ENCODE assay signal across 1 cellular context in genomic region chr11:129895126-129896041, GRCh38.
A peak's percentile ranks its signal among the peaks of the same experiment; 100 is the strongest.
TF ChIP-seq lines count a peak whose summit lies in the region.

TSS of gene NFRKB (minus strand) at chr11:129895578. CDS start at chr11:129892849, 2,729 bp downstream.

TF ChIP-seq in K562, 482 proteins besides CTCF, POLR2A, EP300 and RAD21 (continued from another document):
- TF ChIP-seq ZNF324 (CRISPR knock-in tag; IDR thresholded peaks at IDR 0.05): no peak
- TF ChIP-seq PPARD (CRISPR knock-in tag; IDR thresholded peaks at IDR 0.05): no peak
- TF ChIP-seq ZBTB34 (CRISPR knock-in tag; IDR thresholded peaks at IDR 0.05): no peak
- no peak for TF ChIP-seq GTF2F1 (IDR thresholded peaks at IDR 0.05; ENCODE audit: low read depth, low read length)
- peak; percentile 33; the same call in 1 of the 2 replicates for TF ChIP-seq RB1 (IDR thresholded peaks at IDR 0.05; ENCODE audit: low read depth)
- no peak for TF ChIP-seq NCOA6 (IDR thresholded peaks at IDR 0.05)
- TF ChIP-seq EZH2 (IDR thresholded peaks at IDR 0.05; ENCODE audit: borderline replicate concordance, low read depth, low read length): no peak
- peak; percentile 50; the same call in 1 of the 2 replicates for TF ChIP-seq GABPA (tag; conservative IDR thresholded peaks at IDR 0.05; ENCODE audit: low read depth)
- peak; percentile 64 for TF ChIP-seq CXXC5 (CRISPR knock-in tag; IDR thresholded peaks at IDR 0.05)
- TF ChIP-seq, protein P1, sequence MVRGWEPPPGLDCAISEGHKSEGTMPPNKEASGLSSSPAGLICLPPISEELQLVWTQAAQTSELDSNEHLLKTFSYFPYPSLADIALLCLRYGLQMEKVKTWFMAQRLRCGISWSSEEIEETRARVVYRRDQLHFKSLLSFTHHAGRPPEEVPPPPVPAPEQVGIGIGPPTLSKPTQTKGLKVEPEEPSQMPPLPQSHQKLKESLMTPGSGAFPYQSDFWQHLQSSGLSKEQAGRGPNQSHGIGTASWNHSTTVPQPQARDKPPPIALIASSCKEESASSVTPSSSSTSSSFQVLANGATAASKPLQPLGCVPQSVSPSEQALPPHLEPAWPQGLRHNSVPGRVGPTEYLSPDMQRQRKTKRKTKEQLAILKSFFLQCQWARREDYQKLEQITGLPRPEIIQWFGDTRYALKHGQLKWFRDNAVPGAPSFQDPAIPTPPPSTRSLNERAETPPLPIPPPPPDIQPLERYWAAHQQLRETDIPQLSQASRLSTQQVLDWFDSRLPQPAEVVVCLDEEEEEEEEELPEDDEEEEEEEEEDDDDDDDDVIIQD (CRISPR knock-in tag; IDR thresholded peaks at IDR 0.05): no peak
- peak; percentile 28; the same call in 1 of the 2 replicates for TF ChIP-seq CHD2 (IDR thresholded peaks at IDR 0.05; ENCODE audit: low read depth, low read length)
- TF ChIP-seq HMGN3 (IDR thresholded peaks at IDR 0.05; ENCODE audit: borderline replicate concordance, extremely low read depth, insufficient read length, low read depth, low read length): peak; percentile 70
- peak; percentile 67 for TF ChIP-seq POLR2AphosphoS5 (IDR thresholded peaks at IDR 0.05; ENCODE audit: control insufficient read depth, insufficient read depth, low read depth, low read length)
- TF ChIP-seq NRF1 (conservative IDR thresholded peaks at IDR 0.05 in 1 of 2, IDR thresholded peaks at IDR 0.05 in 1 of 2): peak; percentile 86 to 88
- TF ChIP-seq SIN3A (IDR thresholded peaks at IDR 0.05; ENCODE audit: borderline replicate concordance in 2 of 2, control insufficient read depth in 1 of 2, low read depth in 2 of 2, low read length in 2 of 2): 0 out of 4 replicates have a peak, but pooled peaks of 1 of the 2 experiments have one; percentile 20
- TF ChIP-seq CREB3 (tag; conservative IDR thresholded peaks at IDR 0.05; ENCODE audit: low read depth): no peak
- TF ChIP-seq PHF8 (IDR thresholded peaks at IDR 0.05; ENCODE audit: borderline replicate concordance, low read length): peak; percentile 90; the same call in 1 of the 2 replicates
- TF ChIP-seq IFI16 (CRISPR knock-in tag; IDR thresholded peaks at IDR 0.05): no peak
- no peak for TF ChIP-seq ZFP36 (IDR thresholded peaks at IDR 0.05; ENCODE audit: low read depth, low read length, partially characterized antibody)
- no peak for TF ChIP-seq PURB (CRISPR knock-in tag; IDR thresholded peaks at IDR 0.05; ENCODE audit: low read depth)
- no peak for TF ChIP-seq ETS2 (tag; IDR thresholded peaks at IDR 0.05; ENCODE audit: borderline replicate concordance, poor library complexity, severe bottlenecking)
- TF ChIP-seq HDAC8 (tag; IDR thresholded peaks at IDR 0.05): no peak
- no peak for TF ChIP-seq PHB (CRISPR knock-in tag; IDR thresholded peaks at IDR 0.05)
- peak in 1 of 2 experiments; percentile 30; a peak in 1 of 4 replicates for TF ChIP-seq MLLT1 (IDR thresholded peaks at IDR 0.05)
- TF ChIP-seq SMARCA5 (IDR thresholded peaks at IDR 0.05): no peak
- TF ChIP-seq EGR1 (conservative IDR thresholded peaks at IDR 0.05): peak; percentile 74
- peak; percentile 24; the same call in 1 of the 2 replicates for TF ChIP-seq SP1 (CRISPR knock-in tag; IDR thresholded peaks at IDR 0.05)
- TF ChIP-seq, protein P2, sequence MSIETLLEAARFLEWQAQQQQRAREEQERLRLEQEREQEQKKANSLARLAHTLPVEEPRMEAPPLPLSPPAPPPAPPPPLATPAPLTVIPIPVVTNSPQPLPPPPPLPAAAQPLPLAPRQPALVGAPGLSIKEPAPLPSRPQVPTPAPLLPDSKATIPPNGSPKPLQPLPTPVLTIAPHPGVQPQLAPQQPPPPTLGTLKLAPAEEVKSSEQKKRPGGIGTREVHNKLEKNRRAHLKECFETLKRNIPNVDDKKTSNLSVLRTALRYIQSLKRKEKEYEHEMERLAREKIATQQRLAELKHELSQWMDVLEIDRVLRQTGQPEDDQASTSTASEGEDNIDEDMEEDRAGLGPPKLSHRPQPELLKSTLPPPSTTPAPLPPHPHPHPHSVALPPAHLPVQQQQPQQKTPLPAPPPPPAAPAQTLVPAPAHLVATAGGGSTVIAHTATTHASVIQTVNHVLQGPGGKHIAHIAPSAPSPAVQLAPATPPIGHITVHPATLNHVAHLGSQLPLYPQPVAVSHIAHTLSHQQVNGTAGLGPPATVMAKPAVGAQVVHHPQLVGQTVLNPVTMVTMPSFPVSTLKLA (conservative IDR thresholded peaks at IDR 0.05): peak; percentile 60 to 73
- 0 out of 2 replicates have a peak, but pooled peaks have one; percentile 33 for TF ChIP-seq L3MBTL2 (IDR thresholded peaks at IDR 0.05)
- TF ChIP-seq ZNF318 (IDR thresholded peaks at IDR 0.05; ENCODE audit: borderline replicate concordance in 1 of 2, low read depth in 1 of 2): no peak
- TF ChIP-seq NFIX (CRISPR knock-in tag; IDR thresholded peaks at IDR 0.05; ENCODE audit: low read depth): no peak
- no peak for TF ChIP-seq CHD1 (IDR thresholded peaks at IDR 0.05; ENCODE audit: low read length)
- TF ChIP-seq FOXJ2 (tag; IDR thresholded peaks at IDR 0.05): 0 out of 2 replicates have a peak, but pooled peaks have one; percentile 41
- peak; percentile 66 for TF ChIP-seq PHF20 (IDR thresholded peaks at IDR 0.05; ENCODE audit: partially characterized antibody)
- TF ChIP-seq JUND (IDR thresholded peaks at IDR 0.05; ENCODE audit: borderline replicate concordance, low read depth, low read length): no peak
- no peak for TF ChIP-seq JUND (tag; IDR thresholded peaks at IDR 0.05; ENCODE audit: borderline replicate concordance, low read depth, low read length)
- peak; percentile 49; the same call in 1 of the 2 replicates for TF ChIP-seq NFIC (IDR thresholded peaks at IDR 0.05)
- TF ChIP-seq PYGO2 (tag; IDR thresholded peaks at IDR 0.05): no peak
- TF ChIP-seq EHMT2 (IDR thresholded peaks at IDR 0.05): no peak
- TF ChIP-seq, protein P3, sequence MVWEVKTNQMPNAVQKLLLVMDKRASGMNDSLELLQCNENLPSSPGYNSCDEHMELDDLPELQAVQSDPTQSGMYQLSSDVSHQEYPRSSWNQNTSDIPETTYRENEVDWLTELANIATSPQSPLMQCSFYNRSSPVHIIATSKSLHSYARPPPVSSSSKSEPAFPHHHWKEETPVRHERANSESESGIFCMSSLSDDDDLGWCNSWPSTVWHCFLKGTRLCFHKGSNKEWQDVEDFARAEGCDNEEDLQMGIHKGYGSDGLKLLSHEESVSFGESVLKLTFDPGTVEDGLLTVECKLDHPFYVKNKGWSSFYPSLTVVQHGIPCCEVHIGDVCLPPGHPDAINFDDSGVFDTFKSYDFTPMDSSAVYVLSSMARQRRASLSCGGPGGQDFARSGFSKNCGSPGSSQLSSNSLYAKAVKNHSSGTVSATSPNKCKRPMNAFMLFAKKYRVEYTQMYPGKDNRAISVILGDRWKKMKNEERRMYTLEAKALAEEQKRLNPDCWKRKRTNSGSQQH (CRISPR knock-in tag; IDR thresholded peaks at IDR 0.05): 0 out of 2 replicates have a peak, but pooled peaks have one; percentile 62
- TF ChIP-seq ERF (CRISPR knock-in tag; IDR thresholded peaks at IDR 0.05): 0 out of 2 replicates have a peak, but pooled peaks have one; percentile 37
- peak; percentile 35; the same call in 1 of the 2 replicates for TF ChIP-seq MBD2 (IDR thresholded peaks at IDR 0.05; ENCODE audit: borderline replicate concordance, low read depth)
